Comparison of ENCODE assay signal across 8 cellular contexts in the genomic region with DNA sequence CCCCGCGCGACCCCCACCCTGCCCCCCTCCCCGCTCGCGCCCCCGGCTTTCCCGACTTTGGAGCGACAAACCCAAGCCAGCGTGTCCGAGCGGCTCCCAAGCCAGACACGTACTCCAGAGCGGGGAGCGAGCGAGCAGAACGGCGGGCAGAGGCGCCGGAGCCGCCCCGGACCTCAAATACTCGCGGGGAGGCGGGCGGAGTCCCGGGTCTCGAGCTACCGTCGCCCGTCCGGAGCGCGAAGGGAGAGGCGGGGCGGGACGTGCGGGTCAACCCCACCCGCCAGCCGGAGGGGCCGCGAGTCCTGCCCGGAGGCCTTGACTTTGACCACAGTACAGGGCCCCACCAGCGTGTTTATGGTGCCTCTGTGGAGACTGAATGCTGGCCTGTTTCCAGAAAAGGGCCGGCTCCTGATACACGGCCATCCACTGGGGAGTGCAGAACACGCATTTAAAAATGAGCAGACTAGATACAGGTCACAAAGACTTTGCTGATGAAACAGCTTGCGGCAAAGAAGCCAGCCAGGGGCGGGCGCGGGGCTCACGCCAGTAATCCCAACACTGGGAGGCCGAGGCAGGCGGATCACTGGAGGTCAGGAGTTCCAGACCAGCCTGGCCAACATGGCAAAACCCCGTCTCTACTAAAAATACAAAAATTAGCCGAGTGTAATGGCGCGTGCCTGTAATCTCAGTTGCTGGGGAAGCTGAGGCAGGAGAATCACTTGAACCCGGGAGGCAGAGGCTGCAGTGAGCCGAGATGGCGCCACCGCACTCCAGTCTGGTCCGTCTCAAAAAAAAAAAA. TPM values are rescaled to one million over a fixed set of nuclear protein-coding genes. Genes with fewer than 3 reads are reported as not detected.
DNase-seq lines count a peak whose midpoint lies in the region; ATAC-seq, FAIRE-seq and TF ChIP-seq lines count a peak whose summit lies in the region.

A gene (minus strand): TSS at position 148 of the 799 bp plus-strand sequence. CDS start 12,235 bp downstream, outside the sequence.

- no peaks in the 10 kb centered on the region for H3K79me2 ChIP-seq in H1 (ENCODE audit: control insufficient read depth in 1 of 2, insufficient read depth in 2 of 2, low read length in 2 of 2)

- H4K20me1 ChIP-seq in H1 (replicated peaks in 1 of 2; ENCODE audit: control insufficient read depth in 1 of 2, insufficient read depth in 2 of 2, low read length in 2 of 2), result no peaks in the 10 kb centered on the region

- peak within 1 kb of the TSS; percentile 95 for H2BK120ac ChIP-seq in H1 (replicated peaks; ENCODE audit: low read depth, low read length)

- TF ChIP-seq RAD21 in H1 (IDR thresholded peaks at IDR 0.05 in 1 of 2, conservative IDR thresholded peaks at IDR 0.05 in 1 of 2; ENCODE audit: low read depth in 2 of 2, low read length in 2 of 2), result no peak

- TF ChIP-seq EP300 in H1 (IDR thresholded peaks at IDR 0.05; ENCODE audit: borderline replicate concordance in 1 of 2, low read depth in 2 of 2, low read length in 2 of 2), result no peak

- no peak within 1 kb of the TSS; the same call in 1 of the 2 replicates for H2BK5ac ChIP-seq in H1 (ENCODE audit: low read depth, low read length)

- H3K4me3 ChIP-seq in GM08714 (ENCODE audit: low read length), result peak within 1 kb of the TSS; percentile 32; the same call in 1 of the 2 replicates
- H3K4me3 ChIP-seq in H1 (ENCODE audit: extremely low read depth in 1 of 4, insufficient read depth in 2 of 4, low read depth in 3 of 4, low read length in 4 of 4), result peak within 1 kb of the TSS; percentile 44 to 78 (median 62)
- H3K4me3 ChIP-seq in right lobe of liver, result peak within 1 kb of the TSS; percentile 64 to 78 (median 78)

- H2BK15ac ChIP-seq in H1 (ENCODE audit: low read length), result no peak within 1 kb of the TSS

- H3K18ac ChIP-seq in H1 (ENCODE audit: extremely low read depth, low read length), result peak within 1 kb of the TSS; percentile 26; the same call in 1 of the 2 replicates

- peak; percentile 83 to 94 (median 91) for ATAC-seq in right lobe of liver
- no peak for ATAC-seq in HG02610 (IDR thresholded peaks at IDR 0.05; ENCODE audit: unreplicated experiment)

- peak within 1 kb of the TSS; percentile 98; the same call in 1 of the 2 replicates for H2AFZ ChIP-seq in H1 (ENCODE audit: low read length)

- CTCF ChIA-PET in H1 (lab: Charles Lee; ENCODE audit: partially characterized antibody), result interaction anchor here (0.8 to 1.5 kb wide), 7 partner anchors 8 to 120 kb away, joined by 3 to 10 read pairs (median 4); a partner anchor contains a TSS

- peak within 1 kb of the TSS; percentile 78 to 89 for H3K4me2 ChIP-seq in H1 (ENCODE audit: insufficient read depth in 1 of 2, low read depth in 2 of 2, low read length in 2 of 2)

- H4K91ac ChIP-seq in H1 (replicated peaks; ENCODE audit: insufficient read length, low read length), result peak within 1 kb of the TSS; percentile 73

- H3K9me3 ChIP-seq in H1 (ENCODE audit: insufficient read depth in 2 of 2, low read depth in 1 of 2, low read length in 1 of 2), result no peaks in the 10 kb centered on the region
- H3K9me3 ChIP-seq in right lobe of liver, result no peaks in the 10 kb centered on the region

- TF ChIP-seq POLR2A in H1 (IDR thresholded peaks at IDR 0.05; ENCODE audit: control extremely low read depth in 1 of 2, low read depth in 2 of 2, low read length in 2 of 2) (no peak), right lobe of liver (IDR thresholded peaks at IDR 0.05) (peak; percentile 30)

- TF ChIP-seq CTCF in H1 (IDR thresholded peaks at IDR 0.05; ENCODE audit: control extremely low read depth in 1 of 3, insufficient read depth in 1 of 3, low read depth in 1 of 3, low read length in 3 of 3) (no peak), right lobe of liver (IDR thresholded peaks at IDR 0.05) (no peak)

- POLR2A ChIA-PET in H1 (lab: Charles Lee; ENCODE audit: partially characterized antibody), result interaction anchor here (0.8 to 1.5 kb wide), 9 partner anchors 9 to 104 kb away, joined by 3 to 10 read pairs (median 4); no protein-coding TSS in a partner anchor

- 21% methylated on average over 34 of the region's 63 CpGs; no CpG with 5 or more reads in 1 of the 2 experiments for WGBS in H1 (ENCODE audit: extremely low coverage in 1 of 2, insufficient coverage in 1 of 2, insufficient read length in 1 of 2, insufficient replicate concordance in 2 of 2, low coverage in 1 of 2, low lambda C conversion rate in 2 of 2, missing lambda C conversion rate in 1 of 2), 2 experiments
- WGBS in right lobe of liver (ENCODE audit: insufficient coverage, low coverage, low lambda C conversion rate, missing lambda C conversion rate), result 0% methylated on average over 20 of the region's 63 CpGs

- H2AK5ac ChIP-seq in H1 (ENCODE audit: low read depth, low read length), result 0 out of 2 replicates have a peak within 1 kb of the TSS, but pooled peaks have one; percentile 29

- peak within 1 kb of the TSS; percentile 16 for H3K56ac ChIP-seq in H1 (replicated peaks; ENCODE audit: insufficient read length, low read depth, low read length)

- no peaks in the 10 kb centered on the region for H3K79me1 ChIP-seq in H1 (ENCODE audit: low read depth, low read length)

- no peak within 1 kb of the TSS for H3K23ac ChIP-seq in H1 (ENCODE audit: insufficient read length)

- H3K27me3 ChIP-seq in H1 (replicated peaks in 1 of 4; ENCODE audit: control insufficient read depth in 3 of 4, extremely low read depth in 1 of 4, insufficient read depth in 3 of 4, low read length in 3 of 4) (peaks cover 0 to 2% (median 0%) of the 10 kb centered on the region in 4 experiments; a peak in 1 of 7 replicates), right lobe of liver (no peaks in the 10 kb centered on the region)

- no peak within 1 kb of the TSS for H3K4ac ChIP-seq in H1 (replicated peaks; ENCODE audit: insufficient read length, low read depth, low read length)

- intact Hi-C loops in right lobe of liver (cut with DNase I), result no loop called here

- peaks cover 6% of the 10 kb centered on the region; the same call in 1 of the 2 replicates for H3K23me2 ChIP-seq in H1 (ENCODE audit: low read depth, low read length)

- H2BK12ac ChIP-seq in H1 (ENCODE audit: low read depth, low read length), result peak within 1 kb of the TSS; percentile 50; the same call in 1 of the 2 replicates

- no peaks in the 10 kb centered on the region for H3K36me3 ChIP-seq in H1 (ENCODE audit: control insufficient read depth in 2 of 4, insufficient read depth in 4 of 4, low read length in 3 of 4)
- no peaks in the 10 kb centered on the region for H3K36me3 ChIP-seq in right lobe of liver

- FAIRE-seq in H1 (lab: Jason Lieb, UNC), result no peak

- H3K27ac ChIP-seq in H1 (ENCODE audit: low read depth, low read length), result no peak within 1 kb of the TSS
- peak within 1 kb of the TSS; percentile 86 to 94 (median 89) for H3K27ac ChIP-seq in right lobe of liver

- peak within 1 kb of the TSS; percentile 93 for H4K8ac ChIP-seq in H1 (ENCODE audit: extremely low read depth, insufficient read depth, low read length)

- H3K4me1 ChIP-seq in H1 (replicated peaks in 1 of 4; ENCODE audit: control insufficient read depth in 3 of 4, insufficient read depth in 4 of 4, low read length in 3 of 4) (peaks cover 0 to 3% (median 0%) of the 10 kb centered on the region in 4 experiments; a peak in 2 of 7 replicates), right lobe of liver (peaks cover 0 to 21% (median 3%) of the 10 kb centered on the region in 4 donors)

- peak; percentile 43 for DNase-seq in NCI-H2196 (lab: John Stamatoyannopoulos, UW; ENCODE audit: unreplicated experiment)
- DNase-seq in activated CD8-positive, alpha-beta memory T cell treated with anti-CD3 and anti-CD28 coated beads for 48 hours (ENCODE audit: low read depth in 2 of 3, low spot score in 2 of 3), result peak in 2 of 3 experiments; percentile 23 to 32
- DNase-seq in H1 (ENCODE audit: low read depth in 1 of 2, low spot score in 2 of 2), result peak in 1 of 2 experiments; percentile 63
- DNase-seq in right lobe of liver, result peak; percentile 86 to 94 (median 92)
- peak; percentile 39 for DNase-seq in stimulated activated CD4-positive, alpha-beta T cell treated with anti-CD3 and anti-CD28 coated beads, Interleukin-4, amount 100 ng/mL, for 24 hours
- no peak for DNase-seq in NCI-H2107 (lab: John Stamatoyannopoulos, UW)

- H3K9ac ChIP-seq in H1 (replicated peaks in 1 of 4; ENCODE audit: extremely low read depth in 1 of 4, low read depth in 3 of 4, low read length in 3 of 4), result peak within 1 kb of the TSS; percentile 14 to 50 (median 33); a peak in 5 of 7 replicates

- H4K5ac ChIP-seq in H1 (ENCODE audit: insufficient read length, low read depth, low read length), result peak within 1 kb of the TSS; percentile 2

- H3K14ac ChIP-seq in H1 (ENCODE audit: insufficient read length), result no peak within 1 kb of the TSS

- no peak within 1 kb of the TSS for H2BK20ac ChIP-seq in H1 (ENCODE audit: low read length)

TF ChIP-seq in H1, 55 proteins besides CTCF, POLR2A, EP300 and RAD21 (continues in another document):
- TF ChIP-seq MAFK (IDR thresholded peaks at IDR 0.05; ENCODE audit: low read depth, low read length) (no peak), RFX5 (IDR thresholded peaks at IDR 0.05; ENCODE audit: borderline replicate concordance, low read depth, low read length) (no peak), HDAC6 (IDR thresholded peaks at IDR 0.05; ENCODE audit: low read depth, low read length) (no peak), CHD1 (IDR thresholded peaks at IDR 0.05; ENCODE audit: low read depth, low read length) (no peak), YY1 (IDR thresholded peaks at IDR 0.05; ENCODE audit: low read depth, low read length) (no peak), RNF2 (IDR thresholded peaks at IDR 0.05; ENCODE audit: borderline replicate concordance, low read depth, low read length, missing control alignments, poor library complexity, severe bottlenecking) (no peak), BRCA1 (IDR thresholded peaks at IDR 0.05; ENCODE audit: low read depth, low read length) (no peak), CBX8 (IDR thresholded peaks at IDR 0.05; ENCODE audit: borderline replicate concordance, low read depth, low read length) (no peak), FOSL1 (IDR thresholded peaks at IDR 0.05; ENCODE audit: insufficient read depth, low read depth, low read length) (no peak), TEAD4 (IDR thresholded peaks at IDR 0.05; ENCODE audit: low read depth, low read length) (no peak), CBX5 (IDR thresholded peaks at IDR 0.05; ENCODE audit: low read depth, low read length) (no peak)

RNA-seq across cellular contexts. Expression of the gene that starts here (rescaled TPM):
- 29.4 and 31.2 TPM in 2 replicates for total RNA-seq in H1 (2021; fragmentation: NEBNext Ultra II Directional; extraction: Animal tissue kit (Norgen Biotek cat#: 25700))
- polyA plus RNA-seq in H1 (2011; rRNA removed), result 27.2 and 29.5 TPM in 2 replicates
- polyA plus RNA-seq in H1 (2011; cell fraction: cytosol; rRNA removed), result 32.8 TPM
- 24.9 TPM for polyA plus RNA-seq in H1 (2011; cell fraction: nucleus; rRNA removed)
- 27.7 to 33.6 TPM (median 29.1 TPM) in 4 replicates for polyA plus RNA-seq in H1 (2012, experiment 1 of 2)
- 22.1 TPM for polyA plus RNA-seq in H1 (2012, experiment 2 of 2)
- 31.5 TPM for polyA plus RNA-seq in H1 (2013, experiment 1 of 2)
- polyA plus RNA-seq in H1 (2013, experiment 2 of 2), result 31.6 TPM
- 13.3 and 15.1 TPM in 2 replicates for polyA minus RNA-seq in H1 (2011; rRNA and poly(A)+ RNA removed)
- 12.4 TPM for polyA minus RNA-seq in H1 (2011; cell fraction: cytosol; rRNA and poly(A)+ RNA removed)
- polyA minus RNA-seq in H1 (2011; cell fraction: nucleus; rRNA and poly(A)+ RNA removed), result 9.6 TPM
- 10 to 100 TPM; 27.0 to 48.5 (median 38.7) TPM for total RNA-seq in right lobe of liver
